Comparison of ENCODE assay signal across 19 cellular contexts in the genomic region with DNA sequence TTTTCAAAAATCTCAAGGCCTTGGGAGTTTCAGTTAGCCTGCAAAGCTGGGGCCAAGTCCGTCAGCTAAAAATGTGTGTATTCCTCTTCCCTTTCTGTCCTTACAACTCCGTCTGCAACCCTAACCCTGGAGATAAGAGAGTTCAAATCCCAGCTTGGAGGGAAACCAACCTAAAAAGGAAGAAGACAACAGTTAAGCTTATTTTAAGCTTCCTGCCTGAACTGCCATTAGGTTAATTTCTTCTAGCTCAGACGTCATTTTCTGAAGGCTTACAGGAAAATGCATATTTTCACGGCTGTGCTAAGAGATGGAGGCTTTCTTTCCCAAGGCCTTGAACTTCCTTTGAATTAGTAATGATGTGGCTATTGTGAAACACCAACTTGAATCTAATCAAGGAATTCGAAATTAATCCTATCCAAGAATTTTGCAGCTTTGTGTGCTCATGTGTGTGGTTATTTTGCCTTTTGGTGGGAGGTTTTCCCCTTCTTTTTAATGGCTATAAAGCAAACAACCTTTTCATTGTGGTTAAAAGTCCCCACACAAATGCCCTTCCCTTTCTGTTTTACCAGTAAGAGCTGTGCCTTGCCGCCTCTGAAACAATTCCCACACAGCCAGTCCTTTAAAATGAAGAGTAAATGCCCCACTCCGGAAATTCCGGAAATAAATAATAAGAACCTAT.
DNase-seq lines count a peak whose midpoint lies in the region; ATAC-seq and TF ChIP-seq lines count a peak whose summit lies in the region.
"Had no signal": no experiment of that assay in that cellular context is flagged by ENCODE, and none has a peak within 500 bp of the region (broad histone marks: within the 10 kb centered on the region; RNA-seq: fewer than 3 reads in every experiment).

No MANE protein-coding gene starts in this region.

- H3K36me3 ChIP-seq in BLaER1 (no peaks in the 10 kb centered on the region), SJSA1 (no peaks in the 10 kb centered on the region)
- H3K36me3 ChIP-seq: MG63, prostate gland, suprapubic skin had no signal

- peak overlapping the region; percentile 46 to 82 (median 56) for H3K27ac Mint-ChIP-seq in nephron
- H3K27ac Mint-ChIP-seq: WTC11 had no signal

- H3K27ac ChIP-seq in BLaER1 (peak overlapping the region; percentile 73), SJSA1 (peak overlapping the region; percentile 44)
- H3K27ac ChIP-seq: PC-9, prostate gland, suprapubic skin had no signal

- H4K20me1 ChIP-seq in BLaER1 = no peaks in the 10 kb centered on the region

- H3K27me3 Mint-ChIP-seq in nephron (ENCODE audit: low read depth) = no peaks in the 10 kb centered on the region

- H3K9me3 Mint-ChIP-seq in nephron = no peaks in the 10 kb centered on the region

- DNase-seq in SJSA1 (ENCODE audit: low read depth in 1 of 2, low spot score in 2 of 2) (peak in 1 of 2 experiments; percentile 75), dermis blood vessel endothelial cell (peak; percentile 52), DMS 273 (lab: John Stamatoyannopoulos, UW; ENCODE audit: unreplicated experiment) (no peak), NCI-H774 (lab: John Stamatoyannopoulos, UW) (no peak), NCI-H526 treated with DMSO at 0.1 percent for 48 hours (lab: John Stamatoyannopoulos, UW) (no peak)
- DNase-seq: activated gamma-delta T cell; effector memory CD4-positive, alpha-beta T cell; glutamatergic neuron; kidney glomerular epithelial cell; NCI-H2029; NCI-H524; PC-9 had no signal

- TF ChIP-seq POLR2A in GM18505 (IDR thresholded peaks at IDR 0.05; ENCODE audit: borderline replicate concordance, extremely low read depth, insufficient read depth, insufficient read length) = no peak

- H3K4me3 Mint-ChIP-seq in nephron = no peak overlapping the region
- H3K4me3 Mint-ChIP-seq: WTC11 had no signal

- no peak overlapping the region for H3K4me3 ChIP-seq in BLaER1
- no peak overlapping the region for H3K4me3 ChIP-seq in SJSA1
- H3K4me3 ChIP-seq: MG63, PC-9, prostate gland, suprapubic skin had no signal

- H3K9me3 ChIP-seq in BLaER1 (peaks cover 25% of the 10 kb centered on the region), SJSA1 (replicated peaks) (no peaks in the 10 kb centered on the region)
- H3K9me3 ChIP-seq: MG63, prostate gland, suprapubic skin had no signal

- H3K4me1 Mint-ChIP-seq in nephron = no peaks in the 10 kb centered on the region

- peak overlapping the region; percentile 46; the same call in 1 of the 2 replicates for H3K9ac ChIP-seq in BLaER1

- no peaks in the 10 kb centered on the region for H3K27me3 ChIP-seq in BLaER1
- no peaks in the 10 kb centered on the region for H3K27me3 ChIP-seq in SJSA1 (replicated peaks)
- H3K27me3 ChIP-seq: MG63, suprapubic skin had no signal

- H3K4me2 ChIP-seq in BLaER1 = peak overlapping the region; percentile 65
- H3K4me2 ChIP-seq: PC-9 had no signal

- no peak for TF ChIP-seq CTCF in nephron (IDR thresholded peaks at IDR 0.05; ENCODE audit: unreplicated experiment in 3 of 3)

- H3K36me3 Mint-ChIP-seq in nephron (ENCODE audit: low read depth) = no peaks in the 10 kb centered on the region

- peaks cover 31% of the 10 kb centered on the region for H3K4me1 ChIP-seq in BLaER1
- H3K4me1 ChIP-seq in SJSA1 (replicated peaks) = peaks cover 27% of the 10 kb centered on the region
- H3K4me1 ChIP-seq: prostate gland, suprapubic skin had no signal

- no peak for ATAC-seq in GM18505 (IDR thresholded peaks at IDR 0.05; ENCODE audit: unreplicated experiment)
- ATAC-seq: WTC11 had no signal
